1 cellular context compared by ENCODE assay signal in the genomic region with DNA sequence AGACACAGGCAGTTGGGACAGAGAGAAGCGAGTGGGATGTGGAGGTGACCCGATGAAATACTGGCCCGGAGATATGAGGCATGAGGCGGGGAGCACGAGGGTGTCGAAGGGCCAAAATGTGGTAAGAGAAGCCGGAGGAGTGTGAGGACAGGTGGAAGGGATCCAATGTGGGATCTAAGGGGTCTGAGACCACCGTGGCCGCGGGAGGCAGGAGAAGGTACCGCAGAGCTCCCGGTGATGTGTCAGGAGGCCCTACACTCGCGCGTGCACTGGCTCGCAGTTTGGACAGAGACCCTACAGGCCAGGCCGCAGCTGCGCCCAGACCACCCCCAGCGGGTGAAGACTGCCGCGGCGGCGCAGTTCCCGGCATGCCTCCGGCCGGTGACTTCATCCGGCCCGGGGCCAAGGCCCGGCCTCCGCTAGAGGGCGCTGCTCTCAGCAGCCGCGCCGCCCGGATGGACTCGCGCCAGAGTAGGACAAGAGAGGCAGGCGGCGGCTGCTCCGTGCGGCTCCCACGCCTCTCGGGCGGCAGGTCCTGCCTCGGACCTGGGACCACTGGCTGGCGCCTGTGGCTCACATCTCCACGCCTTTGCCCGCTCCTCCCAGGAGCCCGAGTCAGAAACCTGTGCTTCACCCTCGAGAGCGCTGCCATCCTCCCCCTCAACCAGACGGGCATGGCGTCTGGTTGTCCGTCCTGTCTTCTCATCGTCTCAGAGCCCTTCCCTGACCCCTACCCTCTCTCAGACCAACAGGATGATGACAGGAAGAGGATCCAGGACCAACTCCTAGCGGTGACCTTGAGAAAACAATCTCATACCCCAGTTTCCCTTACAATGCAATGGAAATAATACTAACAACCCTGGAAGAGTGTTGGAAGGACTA.
TF ChIP-seq lines count a peak whose summit lies in the region.

No MANE protein-coding gene starts in this region.

TF ChIP-seq in HepG2, 621 proteins besides CTCF, POLR2A, EP300 and RAD21 (continued from another document and continues in another):
- TF ChIP-seq ZNF605 (CRISPR knock-in tag; IDR thresholded peaks at IDR 0.05) (peak; percentile 96), ZNF296 (CRISPR knock-in tag; conservative IDR thresholded peaks at IDR 0.05) (no peak; the same call in 1 of the 2 replicates), MLXIP (CRISPR knock-in tag; IDR thresholded peaks at IDR 0.05; ENCODE audit: borderline replicate concordance) (no peak; the same call in 1 of the 2 replicates), ZNF652 (CRISPR knock-in tag; IDR thresholded peaks at IDR 0.05; ENCODE audit: borderline replicate concordance, low read depth) (no peak), RELA (CRISPR knock-in tag; IDR thresholded peaks at IDR 0.05) (no peak), ZNF598 (CRISPR knock-in tag; IDR thresholded peaks at IDR 0.05; ENCODE audit: borderline replicate concordance) (no peak), CHD2 (IDR thresholded peaks at IDR 0.05; ENCODE audit: low read depth, low read length) (no peak; the same call in 1 of the 2 replicates), ZNF251 (CRISPR knock-in tag; IDR thresholded peaks at IDR 0.05) (no peak), ZEB1 (IDR thresholded peaks at IDR 0.05; ENCODE audit: insufficient replicate concordance, low read depth) (no peak), SYNCRIP (IDR thresholded peaks at IDR 0.05; ENCODE audit: insufficient read depth, low read depth, low read length) (no peak), SIX4 (CRISPR knock-in tag; IDR thresholded peaks at IDR 0.05) (peak; percentile 64; the same call in 1 of the 2 replicates), ZNF33B (CRISPR knock-in tag; IDR thresholded peaks at IDR 0.05) (peak; percentile 78; the same call in 1 of the 2 replicates), SETDB1 (CRISPR knock-in tag; IDR thresholded peaks at IDR 0.05; ENCODE audit: borderline replicate concordance) (no peak), ZNF577 (CRISPR knock-in tag; IDR thresholded peaks at IDR 0.05; ENCODE audit: borderline replicate concordance, low read depth) (no peak), RXRB (CRISPR knock-in tag; IDR thresholded peaks at IDR 0.05; ENCODE audit: borderline replicate concordance) (peak; percentile 78; the same call in 1 of the 2 replicates), ZFP82 (CRISPR knock-in tag; IDR thresholded peaks at IDR 0.05; ENCODE audit: borderline replicate concordance) (no peak), ZNF747 (CRISPR knock-in tag; IDR thresholded peaks at IDR 0.05; ENCODE audit: borderline replicate concordance) (peak; percentile 97; the same call in 1 of the 2 replicates), MYC (CRISPR knock-in tag; IDR thresholded peaks at IDR 0.05; ENCODE audit: borderline replicate concordance) (peak; percentile 89), ZNF18 (CRISPR knock-in tag; IDR thresholded peaks at IDR 0.05; ENCODE audit: insufficient replicate concordance) (peak; percentile 50), DMAP1 (CRISPR knock-in tag; IDR thresholded peaks at IDR 0.05) (peak; percentile 82), ZMAT3 (CRISPR knock-in tag; conservative IDR thresholded peaks at IDR 0.05) (peak; percentile 51; the same call in 1 of the 2 replicates), ZNF883 (CRISPR knock-in tag; IDR thresholded peaks at IDR 0.05; ENCODE audit: not compliant biosample characterization) (peak; percentile 77), ZNF367 (CRISPR knock-in tag; IDR thresholded peaks at IDR 0.05; ENCODE audit: borderline replicate concordance) (0 out of 2 replicates have a peak, but pooled peaks have one; percentile 40), SATB2 (CRISPR knock-in tag; IDR thresholded peaks at IDR 0.05) (no peak)
- TF ChIP-seq, protein P1, sequence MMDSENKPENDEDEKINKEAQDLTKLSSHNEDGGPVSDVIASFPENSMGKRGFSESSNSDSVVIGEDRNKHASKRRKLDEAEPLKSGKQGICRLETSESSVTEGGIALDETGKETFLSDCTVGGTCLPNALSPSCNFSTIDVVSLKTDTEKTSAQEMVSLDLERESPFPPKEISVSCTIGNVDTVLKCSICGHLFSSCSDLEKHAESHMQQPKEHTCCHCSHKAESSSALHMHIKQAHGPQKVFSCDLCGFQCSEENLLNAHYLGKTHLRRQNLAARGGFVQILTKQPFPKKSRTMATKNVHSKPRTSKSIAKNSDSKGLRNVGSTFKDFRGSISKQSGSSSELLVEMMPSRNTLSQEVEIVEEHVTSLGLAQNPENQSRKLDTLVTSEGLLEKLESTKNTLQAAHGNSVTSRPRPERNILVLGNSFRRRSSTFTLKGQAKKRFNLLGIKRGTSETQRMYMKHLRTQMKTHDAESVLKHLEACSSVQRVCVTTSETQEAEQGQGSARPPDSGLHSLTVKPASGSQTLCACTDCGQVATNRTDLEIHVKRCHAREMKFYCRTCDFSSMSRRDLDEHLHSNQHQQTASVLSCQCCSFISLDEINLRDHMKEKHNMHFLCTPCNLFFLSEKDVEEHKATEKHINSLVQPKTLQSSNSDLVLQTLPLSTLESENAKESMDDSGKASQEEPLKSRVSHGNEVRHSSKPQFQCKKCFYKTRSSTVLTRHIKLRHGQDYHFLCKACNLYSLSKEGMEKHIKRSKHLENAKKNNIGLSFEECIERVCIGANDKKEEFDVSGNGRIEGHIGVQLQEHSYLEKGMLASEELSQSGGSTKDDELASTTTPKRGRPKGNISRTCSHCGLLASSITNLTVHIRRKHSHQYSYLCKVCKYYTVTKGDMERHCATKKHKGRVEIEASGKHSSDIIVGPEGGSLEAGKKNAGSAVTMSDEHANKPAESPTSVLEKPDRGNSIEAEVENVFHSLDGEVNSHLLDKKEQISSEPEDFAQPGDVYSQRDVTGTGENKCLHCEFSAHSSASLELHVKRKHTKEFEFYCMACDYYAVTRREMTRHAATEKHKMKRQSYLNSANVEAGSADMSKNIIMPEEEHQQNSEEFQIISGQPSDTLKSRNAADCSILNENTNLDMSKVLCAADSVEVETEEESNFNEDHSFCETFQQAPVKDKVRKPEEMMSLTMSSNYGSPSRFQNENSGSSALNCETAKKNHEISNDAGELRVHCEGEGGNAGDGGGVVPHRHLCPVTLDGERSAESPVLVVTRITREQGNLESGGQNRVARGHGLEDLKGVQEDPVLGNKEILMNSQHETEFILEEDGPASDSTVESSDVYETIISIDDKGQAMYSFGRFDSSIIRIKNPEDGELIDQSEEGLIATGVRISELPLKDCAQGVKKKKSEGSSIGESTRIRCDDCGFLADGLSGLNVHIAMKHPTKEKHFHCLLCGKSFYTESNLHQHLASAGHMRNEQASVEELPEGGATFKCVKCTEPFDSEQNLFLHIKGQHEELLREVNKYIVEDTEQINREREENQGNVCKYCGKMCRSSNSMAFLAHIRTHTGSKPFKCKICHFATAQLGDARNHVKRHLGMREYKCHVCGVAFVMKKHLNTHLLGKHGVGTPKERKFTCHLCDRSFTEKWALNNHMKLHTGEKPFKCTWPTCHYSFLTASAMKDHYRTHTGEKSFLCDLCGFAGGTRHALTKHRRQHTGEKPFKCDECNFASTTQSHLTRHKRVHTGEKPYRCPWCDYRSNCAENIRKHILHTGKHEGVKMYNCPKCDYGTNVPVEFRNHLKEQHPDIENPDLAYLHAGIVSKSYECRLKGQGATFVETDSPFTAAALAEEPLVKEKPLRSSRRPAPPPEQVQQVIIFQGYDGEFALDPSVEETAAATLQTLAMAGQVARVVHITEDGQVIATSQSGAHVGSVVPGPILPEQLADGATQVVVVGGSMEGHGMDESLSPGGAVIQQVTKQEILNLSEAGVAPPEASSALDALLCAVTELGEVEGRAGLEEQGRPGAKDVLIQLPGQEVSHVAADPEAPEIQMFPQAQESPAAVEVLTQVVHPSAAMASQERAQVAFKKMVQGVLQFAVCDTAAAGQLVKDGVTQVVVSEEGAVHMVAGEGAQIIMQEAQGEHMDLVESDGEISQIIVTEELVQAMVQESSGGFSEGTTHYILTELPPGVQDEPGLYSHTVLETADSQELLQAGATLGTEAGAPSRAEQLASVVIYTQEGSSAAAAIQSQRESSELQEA (CRISPR knock-in tag; IDR thresholded peaks at IDR 0.05; ENCODE audit: not compliant biosample characterization): peak; percentile 36
- TF ChIP-seq, protein P2, sequence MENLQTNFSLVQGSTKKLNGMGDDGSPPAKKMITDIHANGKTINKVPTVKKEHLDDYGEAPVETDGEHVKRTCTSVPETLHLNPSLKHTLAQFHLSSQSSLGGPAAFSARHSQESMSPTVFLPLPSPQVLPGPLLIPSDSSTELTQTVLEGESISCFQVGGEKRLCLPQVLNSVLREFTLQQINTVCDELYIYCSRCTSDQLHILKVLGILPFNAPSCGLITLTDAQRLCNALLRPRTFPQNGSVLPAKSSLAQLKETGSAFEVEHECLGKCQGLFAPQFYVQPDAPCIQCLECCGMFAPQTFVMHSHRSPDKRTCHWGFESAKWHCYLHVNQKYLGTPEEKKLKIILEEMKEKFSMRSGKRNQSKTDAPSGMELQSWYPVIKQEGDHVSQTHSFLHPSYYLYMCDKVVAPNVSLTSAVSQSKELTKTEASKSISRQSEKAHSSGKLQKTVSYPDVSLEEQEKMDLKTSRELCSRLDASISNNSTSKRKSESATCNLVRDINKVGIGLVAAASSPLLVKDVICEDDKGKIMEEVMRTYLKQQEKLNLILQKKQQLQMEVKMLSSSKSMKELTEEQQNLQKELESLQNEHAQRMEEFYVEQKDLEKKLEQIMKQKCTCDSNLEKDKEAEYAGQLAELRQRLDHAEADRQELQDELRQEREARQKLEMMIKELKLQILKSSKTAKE (CRISPR knock-in tag; IDR thresholded peaks at IDR 0.05; ENCODE audit: borderline replicate concordance): peak; percentile 81
- TF ChIP-seq, protein P3, sequence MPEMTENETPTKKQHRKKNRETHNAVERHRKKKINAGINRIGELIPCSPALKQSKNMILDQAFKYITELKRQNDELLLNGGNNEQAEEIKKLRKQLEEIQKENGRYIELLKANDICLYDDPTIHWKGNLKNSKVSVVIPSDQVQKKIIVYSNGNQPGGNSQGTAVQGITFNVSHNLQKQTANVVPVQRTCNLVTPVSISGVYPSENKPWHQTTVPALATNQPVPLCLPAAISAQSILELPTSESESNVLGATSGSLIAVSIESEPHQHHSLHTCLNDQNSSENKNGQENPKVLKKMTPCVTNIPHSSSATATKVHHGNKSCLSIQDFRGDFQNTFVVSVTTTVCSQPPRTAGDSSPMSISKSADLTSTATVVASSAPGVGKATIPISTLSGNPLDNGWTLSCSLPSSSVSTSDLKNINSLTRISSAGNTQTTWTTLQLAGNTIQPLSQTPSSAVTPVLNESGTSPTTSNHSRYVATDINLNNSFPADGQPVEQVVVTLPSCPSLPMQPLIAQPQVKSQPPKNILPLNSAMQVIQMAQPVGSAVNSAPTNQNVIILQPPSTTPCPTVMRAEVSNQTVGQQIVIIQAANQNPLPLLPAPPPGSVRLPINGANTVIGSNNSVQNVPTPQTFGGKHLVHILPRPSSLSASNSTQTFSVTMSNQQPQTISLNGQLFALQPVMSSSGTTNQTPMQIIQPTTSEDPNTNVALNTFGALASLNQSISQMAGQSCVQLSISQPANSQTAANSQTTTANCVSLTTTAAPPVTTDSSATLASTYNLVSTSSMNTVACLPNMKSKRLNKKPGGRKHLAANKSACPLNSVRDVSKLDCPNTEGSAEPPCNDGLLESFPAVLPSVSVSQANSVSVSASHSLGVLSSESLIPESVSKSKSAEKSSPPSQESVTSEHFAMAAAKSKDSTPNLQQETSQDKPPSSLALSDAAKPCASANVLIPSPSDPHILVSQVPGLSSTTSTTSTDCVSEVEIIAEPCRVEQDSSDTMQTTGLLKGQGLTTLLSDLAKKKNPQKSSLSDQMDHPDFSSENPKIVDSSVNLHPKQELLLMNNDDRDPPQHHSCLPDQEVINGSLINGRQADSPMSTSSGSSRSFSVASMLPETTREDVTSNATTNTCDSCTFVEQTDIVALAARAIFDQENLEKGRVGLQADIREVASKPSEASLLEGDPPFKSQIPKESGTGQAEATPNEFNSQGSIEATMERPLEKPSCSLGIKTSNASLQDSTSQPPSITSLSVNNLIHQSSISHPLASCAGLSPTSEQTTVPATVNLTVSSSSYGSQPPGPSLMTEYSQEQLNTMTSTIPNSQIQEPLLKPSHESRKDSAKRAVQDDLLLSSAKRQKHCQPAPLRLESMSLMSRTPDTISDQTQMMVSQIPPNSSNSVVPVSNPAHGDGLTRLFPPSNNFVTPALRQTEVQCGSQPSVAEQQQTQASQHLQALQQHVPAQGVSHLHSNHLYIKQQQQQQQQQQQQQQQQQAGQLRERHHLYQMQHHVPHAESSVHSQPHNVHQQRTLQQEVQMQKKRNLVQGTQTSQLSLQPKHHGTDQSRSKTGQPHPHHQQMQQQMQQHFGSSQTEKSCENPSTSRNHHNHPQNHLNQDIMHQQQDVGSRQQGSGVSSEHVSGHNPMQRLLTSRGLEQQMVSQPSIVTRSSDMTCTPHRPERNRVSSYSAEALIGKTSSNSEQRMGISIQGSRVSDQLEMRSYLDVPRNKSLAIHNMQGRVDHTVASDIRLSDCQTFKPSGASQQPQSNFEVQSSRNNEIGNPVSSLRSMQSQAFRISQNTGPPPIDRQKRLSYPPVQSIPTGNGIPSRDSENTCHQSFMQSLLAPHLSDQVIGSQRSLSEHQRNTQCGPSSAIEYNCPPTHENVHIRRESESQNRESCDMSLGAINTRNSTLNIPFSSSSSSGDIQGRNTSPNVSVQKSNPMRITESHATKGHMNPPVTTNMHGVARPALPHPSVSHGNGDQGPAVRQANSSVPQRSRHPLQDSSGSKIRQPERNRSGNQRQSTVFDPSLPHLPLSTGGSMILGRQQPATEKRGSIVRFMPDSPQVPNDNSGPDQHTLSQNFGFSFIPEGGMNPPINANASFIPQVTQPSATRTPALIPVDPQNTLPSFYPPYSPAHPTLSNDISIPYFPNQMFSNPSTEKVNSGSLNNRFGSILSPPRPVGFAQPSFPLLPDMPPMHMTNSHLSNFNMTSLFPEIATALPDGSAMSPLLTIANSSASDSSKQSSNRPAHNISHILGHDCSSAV (CRISPR knock-in tag; IDR thresholded peaks at IDR 0.05; ENCODE audit: borderline replicate concordance): no peak
